In genomic region chr12:116247377-116247776, GRCh38 we compare ENCODE assay signal across 18 cellular contexts. TPM values are rescaled to one million over a fixed set of nuclear protein-coding genes. Genes with fewer than 3 reads are reported as not detected.
DNase-seq lines count a peak whose midpoint lies in the region; ATAC-seq and TF ChIP-seq lines count a peak whose summit lies in the region.
"Had no signal": no experiment of that assay in that cellular context is flagged by ENCODE, and none has a peak within 500 bp of the region (broad histone marks: within the 10 kb centered on the region; RNA-seq: fewer than 3 reads in every experiment).

No MANE protein-coding gene starts in this region.

- no peak for DNase-seq in stimulated activated naive CD8-positive, alpha-beta T cell treated with anti-CD3 and anti-CD28 coated beads, Interleukin-15, Interleukin-2, amounts not matched to agents 100 U/mL and 50 U/mL, for 24 hours
- DNase-seq in stimulated activated naive CD8-positive, alpha-beta T cell treated with anti-CD3 and anti-CD28 coated beads, Interleukin-15, amount 100 ng/mL, for 72 hours: no peak
- peak in 1 of 2 donors; percentile 66 for DNase-seq in foreskin keratinocyte
- no peak for DNase-seq in GOT3 (lab: John Stamatoyannopoulos, UW)
- DNase-seq in NCI-H1105 treated with DMSO at 0.1 percent for 48 hours (lab: John Stamatoyannopoulos, UW): no peak
- DNase-seq in NCI-H1417 (lab: John Stamatoyannopoulos, UW): no peak
- no peak for DNase-seq in stimulated activated CD4-positive, alpha-beta T cell treated with anti-CD3 and anti-CD28 coated beads, Interleukin-2, amount 100 ng/mL, for 48 hours
- DNase-seq: activated CD4-positive, alpha-beta T cell treated with anti-CD3 and anti-CD28 coated beads, Interleukin-2, amount 50 U/mL, for 4 hours; activated T-cell treated with anti-CD3 and anti-CD28 coated beads, Interleukin-2, amount 50 U/mL, for 1 hour; effector CD4-positive, alpha-beta T cell; kidney; NCI-H146; stimulated activated CD4-positive, alpha-beta T cell treated with anti-CD3 and anti-CD28 coated beads, Interleukin-15, amount 100 ng/mL, for 24 hours; stimulated activated naive B cell treated with anti-CD40 and anti-IgM and Interleukin-4, amounts not matched to agents 10 μg/mL and 1 μg/mL and 100 μg/mL, for 72 hours; T-helper 1 cell; upper lobe of right lung had no signal

- H3K4me1 ChIP-seq in foreskin keratinocyte: peaks cover 6% of the 10 kb centered on the region

- peak; percentile 62 for ATAC-seq in stimulated activated naive CD8-positive, alpha-beta T cell treated with anti-CD3 and anti-CD28 coated beads, Interleukin-15, Interleukin-2, amounts not matched to agents 100 U/mL and 50 U/mL, for 24 hours
- ATAC-seq in stimulated activated naive CD8-positive, alpha-beta T cell treated with anti-CD3 and anti-CD28 coated beads, Interleukin-15, amount 100 ng/mL, for 72 hours: no peak
- ATAC-seq in foreskin keratinocyte: peak; percentile 92
- ATAC-seq: stimulated activated naive B cell treated with anti-CD40 and anti-IgM and Interleukin-4, amounts not matched to agents 10 μg/mL and 1 μg/mL and 100 μg/mL, for 72 hours; upper lobe of right lung had no signal

- H3K27ac Mint-ChIP-seq in stimulated activated naive CD8-positive, alpha-beta T cell treated with anti-CD3 and anti-CD28 coated beads, Interleukin-15, amount 100 ng/mL, for 72 hours: peak overlapping the region in 1 of 2 donors; percentile 70
- peak overlapping the region in 3 of 5 experiments; percentile 16 to 53 (median 50) for H3K27ac Mint-ChIP-seq in brain

- TF ChIP-seq CTCF in brain (conservative IDR thresholded peaks at IDR 0.05) (no peak), foreskin keratinocyte (conservative IDR thresholded peaks at IDR 0.05) (no peak)

- H3K9me3 Mint-ChIP-seq in stimulated activated naive CD8-positive, alpha-beta T cell treated with anti-CD3 and anti-CD28 coated beads, Interleukin-15, amount 100 ng/mL, for 72 hours: peaks cover 13 to 16% of the 10 kb centered on the region in 2 donors
- H3K9me3 Mint-ChIP-seq in brain: peaks cover 31 to 41% (median 33%) of the 10 kb centered on the region in 5 experiments

- H3K27me3 Mint-ChIP-seq in stimulated activated naive CD8-positive, alpha-beta T cell treated with anti-CD3 and anti-CD28 coated beads, Interleukin-15, amount 100 ng/mL, for 72 hours: no peaks in the 10 kb centered on the region
- no peaks in the 10 kb centered on the region for H3K27me3 Mint-ChIP-seq in brain
- H3K27me3 Mint-ChIP-seq: stimulated activated naive B cell treated with anti-CD40 and anti-IgM and Interleukin-4, amounts not matched to agents 10 μg/mL and 1 μg/mL and 100 μg/mL, for 72 hours had no signal

- no peak overlapping the region for H3K4me3 Mint-ChIP-seq in stimulated activated naive CD8-positive, alpha-beta T cell treated with anti-CD3 and anti-CD28 coated beads, Interleukin-15, amount 100 ng/mL, for 72 hours
- H3K4me3 Mint-ChIP-seq in brain: no peak overlapping the region
- H3K4me3 Mint-ChIP-seq: stimulated activated naive B cell treated with anti-CD40 and anti-IgM and Interleukin-4, amounts not matched to agents 10 μg/mL and 1 μg/mL and 100 μg/mL, for 72 hours had no signal

- peaks cover 64% of the 10 kb centered on the region for H3K4me1 Mint-ChIP-seq in stimulated activated naive CD8-positive, alpha-beta T cell treated with anti-CD3 and anti-CD28 coated beads, Interleukin-15, amount 100 ng/mL, for 72 hours
- peaks cover 62% of the 10 kb centered on the region for H3K4me1 Mint-ChIP-seq in brain

- H3K36me3 Mint-ChIP-seq in brain: peaks cover 33% of the 10 kb centered on the region

- no peak overlapping the region for H3K27ac ChIP-seq in foreskin keratinocyte
- H3K27ac ChIP-seq: hepatocyte, upper lobe of right lung had no signal

- H3K27me3 ChIP-seq in foreskin keratinocyte: no peaks in the 10 kb centered on the region
- H3K27me3 ChIP-seq: hepatocyte, upper lobe of right lung had no signal

RNA-seq across cellular contexts. Expression of gene MED13L, which starts 30.1 kb away (rescaled TPM):
- 27.5 TPM for polyA plus RNA-seq in brain (ENCODE audit: insufficient read depth, low read depth, low replicate concordance)
- 42.4 and 50.1 TPM in 2 replicates for total RNA-seq in foreskin keratinocyte
- 4.6 and 5.3 TPM in 2 replicates for polyA plus RNA-seq in foreskin keratinocyte
